9 cellular contexts compared by ENCODE assay signal in the genomic region with DNA sequence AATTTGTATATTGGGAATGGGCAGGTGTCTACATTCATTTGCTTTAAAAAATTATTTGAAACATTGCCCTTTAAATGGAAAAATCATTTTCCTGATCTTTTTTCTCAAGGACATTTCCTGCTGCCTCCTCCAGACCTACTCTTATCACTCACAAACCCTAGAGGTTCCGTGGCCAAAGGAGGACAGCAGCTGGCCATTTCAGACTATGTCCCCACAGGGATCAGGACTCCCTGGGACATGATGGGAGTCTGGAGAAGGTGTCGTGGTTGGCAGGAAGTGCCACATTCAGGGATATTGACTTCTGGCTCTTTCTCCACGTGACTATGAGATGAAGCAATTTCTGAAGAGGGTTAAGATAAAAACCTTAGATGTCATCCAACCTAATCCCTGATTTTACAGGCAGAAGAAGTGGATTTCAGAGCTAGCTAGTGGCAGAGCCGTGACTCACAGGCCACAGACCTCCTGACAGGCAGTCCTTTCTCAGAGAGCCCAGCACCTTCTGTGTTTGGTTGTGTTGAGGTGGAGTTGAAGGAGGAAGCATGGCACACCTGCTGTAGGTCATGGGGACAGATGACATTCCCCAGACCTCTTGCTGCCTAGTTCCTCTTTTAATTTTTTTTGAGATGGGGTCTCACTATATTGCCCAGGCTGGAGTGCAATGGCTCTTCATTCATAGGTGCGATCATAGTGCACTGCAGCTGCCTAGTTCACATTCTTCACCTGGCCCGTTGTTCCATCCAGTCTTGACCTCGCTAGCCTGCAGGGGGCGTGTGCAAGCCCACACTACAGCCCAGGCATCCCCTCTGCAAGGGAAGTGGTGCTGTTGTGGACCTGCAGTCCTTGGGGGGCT. TPM values are rescaled to one million over a fixed set of nuclear protein-coding genes. Genes with fewer than 3 reads are reported as not detected.
A peak's percentile ranks its signal among the peaks of the same experiment; 100 is the strongest.
DNase-seq lines count a peak whose midpoint lies in the region; ATAC-seq and TF ChIP-seq lines count a peak whose summit lies in the region.
"Had no signal": no experiment of that assay in that cellular context is flagged by ENCODE, and none has a peak within 500 bp of the region (broad histone marks: within the 10 kb centered on the region; RNA-seq: fewer than 3 reads in every experiment).

No MANE protein-coding gene starts in this region.

- no peaks in the 10 kb centered on the region for H3K27me3 ChIP-seq in BE2C
- no peaks in the 10 kb centered on the region for H3K27me3 ChIP-seq in SU-DHL-6 (ENCODE audit: low read length)

- H3K79me2 ChIP-seq in SU-DHL-6 (ENCODE audit: insufficient read depth, low read length): no peaks in the 10 kb centered on the region

- H3K4me2 ChIP-seq in SU-DHL-6 (ENCODE audit: low read depth, low read length, poor library complexity, severe bottlenecking): no peak overlapping the region

- peaks cover 2% of the 10 kb centered on the region for H3K4me1 ChIP-seq in BE2C

- no peaks in the 10 kb centered on the region for H3K36me3 ChIP-seq in BE2C
- H3K36me3 ChIP-seq in SU-DHL-6 (ENCODE audit: low read length): no peaks in the 10 kb centered on the region

- DNase-seq in BE2C: peak; percentile 37
- DNase-seq in islet precursor cell: peak; percentile 77
- DNase-seq in NCI-H446 treated with DMSO at 0.1 percent for 48 hours (lab: John Stamatoyannopoulos, UW): no peak
- DNase-seq in globus pallidus (ENCODE audit: low spot score): no peak

- no peaks in the 10 kb centered on the region for H3F3A ChIP-seq in SU-DHL-6 (ENCODE audit: insufficient read depth)

- H3K4me3 ChIP-seq in BE2C (ENCODE audit: low read depth, low read length): no peak overlapping the region
- no peak overlapping the region for H3K4me3 ChIP-seq in SU-DHL-6 (ENCODE audit: insufficient read depth, low read length, poor library complexity, severe bottlenecking)

- H3K9me3 ChIP-seq in BE2C (no peaks in the 10 kb centered on the region), SU-DHL-6 (ENCODE audit: insufficient read depth, low read length) (no peaks in the 10 kb centered on the region)

- no peaks in the 10 kb centered on the region for H4K20me1 ChIP-seq in SU-DHL-6 (ENCODE audit: low read depth, low read length)

- no peak overlapping the region for H3K27ac ChIP-seq in SU-DHL-6 (ENCODE audit: low read depth, low read length)

- TF ChIP-seq CTCF in BE2C (IDR thresholded peaks at IDR 0.05; ENCODE audit: low read depth, low read length) (peak; percentile 73), SU-DHL-6 (IDR thresholded peaks at IDR 0.05; ENCODE audit: insufficient read depth, low read length, poor library complexity, severe bottlenecking) (peak; percentile 85)

- ATAC-seq in GM21515 (IDR thresholded peaks at IDR 0.05; ENCODE audit: unreplicated experiment) (peak; percentile 42), GM18873 (IDR thresholded peaks at IDR 0.05; ENCODE audit: low FRiP score, unreplicated experiment) (no peak), HG03378 (IDR thresholded peaks at IDR 0.05; ENCODE audit: unreplicated experiment) (no peak)

- no peak overlapping the region for H3K9ac ChIP-seq in SU-DHL-6 (ENCODE audit: low read length)

- no peaks in the 10 kb centered on the region for H3K9me2 ChIP-seq in SU-DHL-6 (replicated peaks; ENCODE audit: insufficient read depth, low read length)

- H2AFZ ChIP-seq in SU-DHL-6 (ENCODE audit: low read depth, low read length, severe bottlenecking): no peak overlapping the region

RNA-seq across cellular contexts. Expression of a gene that starts 25.5 kb away (rescaled TPM):
- polyA plus RNA-seq in BE2C (2012; ENCODE audit: insufficient read depth, insufficient read length, low read depth): not detected
- polyA plus RNA-seq: neural cell had no signal

RNA-seq across cellular contexts. Expression of a gene that starts 27.2 kb away (rescaled TPM):
- not detected for polyA plus RNA-seq in BE2C (2012; ENCODE audit: insufficient read depth, insufficient read length, low read depth)
- polyA plus RNA-seq: neural cell had no signal

Comparison
In these comparisons a context has a peak if more than half of its experiments do, and no peak if none do; other contexts are left out.
1. DNase-seq: peak in BE2C (single experiment) and islet precursor cell (single experiment); none in NCI-H446 treated with DMSO at 0.1 percent for 48 hours (single experiment) and globus pallidus (single experiment).